In genomic region chr12:89962648-89963047, GRCh38 we compare ENCODE assay signal across 13 cellular contexts.
DNase-seq lines count a peak whose midpoint lies in the region; ATAC-seq and TF ChIP-seq lines count a peak whose summit lies in the region.
"Had no signal": no experiment of that assay in that cellular context is flagged by ENCODE, and none has a peak within 500 bp of the region (broad histone marks: within the 10 kb centered on the region; RNA-seq: fewer than 3 reads in every experiment).

No MANE protein-coding gene starts in this region.

- peaks cover 7% of the 10 kb centered on the region for H3K9me3 Mint-ChIP-seq in MCF 10A (ENCODE audit: unreplicated experiment)
- H3K9me3 Mint-ChIP-seq in stimulated activated naive CD8-positive, alpha-beta T cell treated with anti-CD3 and anti-CD28 coated beads, Interleukin-15, amount 100 ng/mL, for 72 hours = no peaks in the 10 kb centered on the region

- no peak overlapping the region for H3K4me2 ChIP-seq in mammary epithelial cell (ENCODE audit: insufficient read depth, low read depth, low read length)
- peak overlapping the region; percentile 23 for H3K4me2 ChIP-seq in PC-9
- H3K4me2 ChIP-seq: BLaER1 treated with 17β-estradiol and CSF1 and Interleukin-3, amounts not matched to agents 10 nM and 100 nM had no signal

- in situ Hi-C loops in mammary epithelial cell (cut with MboI; ENCODE audit: low sequenced_read_pairs in 2 of 2) = loop anchor here in 1 of 2 donors (25.0 kb wide), 1 partner anchor 200 kb away; no protein-coding TSS in a partner anchor

- no peaks in the 10 kb centered on the region for H3K9me3 ChIP-seq in mammary epithelial cell (replicated peaks; ENCODE audit: insufficient read depth, low read length)
- 0 out of 2 replicates have a peak, but pooled peaks cover 5% of the 10 kb centered on the region for H3K9me3 ChIP-seq in PC-9 (ENCODE audit: insufficient read depth, low read depth)
- H3K9me3 ChIP-seq in testis = no peaks in the 10 kb centered on the region
- H3K9me3 ChIP-seq: BLaER1 treated with 17β-estradiol and CSF1 and Interleukin-3, amounts not matched to agents 10 nM and 100 nM had no signal

- H3K4me3 ChIP-seq in mammary epithelial cell (replicated peaks in 1 of 3; ENCODE audit: insufficient read depth in 1 of 3, low read depth in 2 of 3, low read length in 3 of 3) = no peak overlapping the region
- H3K4me3 ChIP-seq in PC-9 = no peak overlapping the region
- no peak overlapping the region for H3K4me3 ChIP-seq in fibroblast of pulmonary artery (replicated peaks; ENCODE audit: low read depth, low read length)
- H3K4me3 ChIP-seq in testis = no peak overlapping the region
- H3K4me3 ChIP-seq: BLaER1 treated with 17β-estradiol and CSF1 and Interleukin-3, amounts not matched to agents 10 nM and 100 nM had no signal

- H3K36me3 ChIP-seq in mammary epithelial cell (ENCODE audit: insufficient read depth, low read length) (no peaks in the 10 kb centered on the region), PC-9 (ENCODE audit: low read depth) (no peaks in the 10 kb centered on the region), testis (ENCODE audit: low read depth, missing control alignments) (no peaks in the 10 kb centered on the region)
- H3K36me3 ChIP-seq: BLaER1 treated with 17β-estradiol and CSF1 and Interleukin-3, amounts not matched to agents 10 nM and 100 nM had no signal

- WGBS in mammary epithelial cell (ENCODE audit: low coverage, missing lambda C conversion rate) = 94% methylated on average over 4 of the region's 4 CpGs
- WGBS in testis, 2 donors = 84 to 90% methylated on average over 4 of the region's 4 CpGs

- CTCF ChIA-PET in mammary epithelial cell (lab: Charles Lee; ENCODE audit: low non-redundant PET) (no interaction called here), MCF 10A (lab: Yijun Ruan, JAX) (interaction anchor here (0.6 to 1.0 kb wide), 2 partner anchors 112 to 257 kb away, joined by 3 read pairs; no protein-coding TSS in a partner anchor), PC-9 (lab: Charles Lee) (interaction anchor here (0.6 kb wide), 1 partner anchor 656 kb away, joined by 3 read pairs; no protein-coding TSS in a partner anchor)

- H3K9ac ChIP-seq in mammary epithelial cell (ENCODE audit: insufficient read depth, low read length) = no peak overlapping the region
- H3K9ac ChIP-seq: BLaER1 treated with 17β-estradiol and CSF1 and Interleukin-3, amounts not matched to agents 10 nM and 100 nM had no signal

- H3K36me3 Mint-ChIP-seq in MCF 10A (ENCODE audit: insufficient read depth, unreplicated experiment) = no peaks in the 10 kb centered on the region

- H3K4me3 Mint-ChIP-seq in MCF 10A (ENCODE audit: unreplicated experiment) = no peak overlapping the region
- no peak overlapping the region for H3K4me3 Mint-ChIP-seq in stimulated activated naive CD8-positive, alpha-beta T cell treated with anti-CD3 and anti-CD28 coated beads, Interleukin-15, amount 100 ng/mL, for 72 hours

- peaks cover 17% of the 10 kb centered on the region for H3K4me1 Mint-ChIP-seq in MCF 10A (ENCODE audit: insufficient read depth, unreplicated experiment)
- peaks cover 28% of the 10 kb centered on the region for H3K4me1 Mint-ChIP-seq in stimulated activated naive CD8-positive, alpha-beta T cell treated with anti-CD3 and anti-CD28 coated beads, Interleukin-15, amount 100 ng/mL, for 72 hours

- 0 out of 2 replicates have a peak, but pooled peaks cover 6% of the 10 kb centered on the region for H3F3A ChIP-seq in PC-9 (ENCODE audit: insufficient read depth, low read depth)

- H3K4me1 ChIP-seq in mammary epithelial cell (ENCODE audit: insufficient read depth, low read length) (peaks cover 13% of the 10 kb centered on the region), PC-9 (replicated peaks; ENCODE audit: insufficient read depth) (peaks cover 26% of the 10 kb centered on the region), testis (no peaks in the 10 kb centered on the region)

- H3K27me3 Mint-ChIP-seq in MCF 10A (ENCODE audit: insufficient read depth, unreplicated experiment) = no peaks in the 10 kb centered on the region
- H3K27me3 Mint-ChIP-seq in stimulated activated naive CD8-positive, alpha-beta T cell treated with anti-CD3 and anti-CD28 coated beads, Interleukin-15, amount 100 ng/mL, for 72 hours = no peaks in the 10 kb centered on the region

- no peaks in the 10 kb centered on the region for H3K79me2 ChIP-seq in mammary epithelial cell (ENCODE audit: insufficient read depth, low read length)
- H3K79me2 ChIP-seq in PC-9 (ENCODE audit: low read depth) = no peaks in the 10 kb centered on the region

- BruUV-seq in mammary epithelial cell (replicated peaks; lab: Mats Ljungman, UMichigan) = no TSS peak
- no TSS peak for BruUV-seq in MCF 10A (replicated peaks; lab: Mats Ljungman, UMichigan)
- BruUV-seq in PC-9 (replicated peaks; lab: Mats Ljungman, UMichigan) = no TSS peak

- no peak for ATAC-seq in activated CD4-positive, CD25-positive, alpha-beta regulatory T cell treated with anti-CD3 and anti-CD28 coated beads, Interleukin-2, amount 50 U/mL, for 24 hours
- ATAC-seq in stimulated activated naive CD8-positive, alpha-beta T cell treated with anti-CD3 and anti-CD28 coated beads, Interleukin-15, amount 100 ng/mL, for 72 hours = no peak
- ATAC-seq: HepG2 had no signal

- no peaks in the 10 kb centered on the region for H4K20me1 ChIP-seq in mammary epithelial cell (ENCODE audit: insufficient read depth, low read length)
- no peaks in the 10 kb centered on the region for H4K20me1 ChIP-seq in PC-9 (ENCODE audit: insufficient read depth)
- H4K20me1 ChIP-seq: BLaER1 treated with 17β-estradiol and CSF1 and Interleukin-3, amounts not matched to agents 10 nM and 100 nM had no signal

- DNase-seq in mammary epithelial cell (no peak), MCF 10A (ENCODE audit: unreplicated experiment) (no peak), PC-9 (peak in 1 of 2 experiments; percentile 79), fibroblast of pulmonary artery (ENCODE audit: low read depth) (peak; percentile 15), testis (no peak), GM19240 (ENCODE audit: insufficient read length, low spot score) (no peak)
- DNase-seq in stimulated activated naive CD8-positive, alpha-beta T cell treated with anti-CD3 and anti-CD28 coated beads, Interleukin-15, amount 100 ng/mL, for 72 hours = no peak
- DNase-seq: amygdala, kidney, NCI-H345 had no signal

- H3K27me3 ChIP-seq in mammary epithelial cell (ENCODE audit: insufficient read depth, low read length) (no peaks in the 10 kb centered on the region), PC-9 (ENCODE audit: insufficient read depth, low read depth) (no peaks in the 10 kb centered on the region), testis (no peaks in the 10 kb centered on the region)
- H3K27me3 ChIP-seq: BLaER1 treated with 17β-estradiol and CSF1 and Interleukin-3, amounts not matched to agents 10 nM and 100 nM had no signal

- intact Hi-C loops in mammary epithelial cell (cut with micrococcal nuclease) = loop anchor here (5.0 kb wide), 1 partner anchor 255 kb away; the partner anchor contains the start of gene ATP2B1
- intact Hi-C loops in MCF 10A (cut with micrococcal nuclease) = no loop called here
- intact Hi-C loops in PC-9 (cut with micrococcal nuclease; ENCODE audit: unreplicated experiment) = no loop called here
- intact Hi-C loops in testis (cut with DNase I; ENCODE audit: low total_unique reads) = no loop called here

- H3K9me2 ChIP-seq in PC-9 (ENCODE audit: insufficient read depth) = no peaks in the 10 kb centered on the region

- POLR2A ChIA-PET in MCF 10A (lab: Yijun Ruan, JAX) (interaction anchor here (1.1 to 1.2 kb wide), 2 partner anchors 253 to 420 kb away, joined by 4 to 7 read pairs; no protein-coding TSS in a partner anchor), PC-9 (lab: Charles Lee; ENCODE audit: unreplicated experiment) (no interaction called here)

- dilution Hi-C loops in mammary epithelial cell (cut with HindIII; ENCODE audit: low sequenced_read_pairs) = no loop called here

- no peak overlapping the region for H3K27ac Mint-ChIP-seq in MCF 10A (ENCODE audit: low read depth, unreplicated experiment)
- H3K27ac Mint-ChIP-seq in stimulated activated naive CD8-positive, alpha-beta T cell treated with anti-CD3 and anti-CD28 coated beads, Interleukin-15, amount 100 ng/mL, for 72 hours = no peak overlapping the region

- TF ChIP-seq POLR2A in testis (IDR thresholded peaks at IDR 0.05) = no peak

- no peak overlapping the region for H3K27ac ChIP-seq in mammary epithelial cell (ENCODE audit: insufficient read depth, low read depth, low read length)
- peak overlapping the region; percentile 11 for H3K27ac ChIP-seq in PC-9
- no peak overlapping the region for H3K27ac ChIP-seq in testis
- H3K27ac ChIP-seq: BLaER1 treated with 17β-estradiol and CSF1 and Interleukin-3, amounts not matched to agents 10 nM and 100 nM had no signal

- TF ChIP-seq CTCF in mammary epithelial cell (conservative IDR thresholded peaks at IDR 0.05 in 1 of 2, IDR thresholded peaks at IDR 0.05 in 1 of 2; ENCODE audit: extremely low read depth in 1 of 2, insufficient read depth in 1 of 2, low read depth in 1 of 2, low read length in 2 of 2) (peak; percentile 18 to 30), MCF 10A (IDR thresholded peaks at IDR 0.05; ENCODE audit: unreplicated experiment) (no peak), PC-9 (conservative IDR thresholded peaks at IDR 0.05) (peak; percentile 37), fibroblast of pulmonary artery (IDR thresholded peaks at IDR 0.05; ENCODE audit: low read length, missing control alignments) (peak; percentile 29), testis (IDR thresholded peaks at IDR 0.05) (peak in 2 of 3 experiments; percentile 15 to 28)

- no peak overlapping the region for H2AFZ ChIP-seq in mammary epithelial cell (ENCODE audit: low read depth, low read length)
- H2AFZ ChIP-seq in PC-9 = 0 out of 2 replicates have a peak overlapping the region, but pooled peaks have one; percentile 3
